Comparison of ENCODE assay signal across 9 cellular contexts in the genomic region with DNA sequence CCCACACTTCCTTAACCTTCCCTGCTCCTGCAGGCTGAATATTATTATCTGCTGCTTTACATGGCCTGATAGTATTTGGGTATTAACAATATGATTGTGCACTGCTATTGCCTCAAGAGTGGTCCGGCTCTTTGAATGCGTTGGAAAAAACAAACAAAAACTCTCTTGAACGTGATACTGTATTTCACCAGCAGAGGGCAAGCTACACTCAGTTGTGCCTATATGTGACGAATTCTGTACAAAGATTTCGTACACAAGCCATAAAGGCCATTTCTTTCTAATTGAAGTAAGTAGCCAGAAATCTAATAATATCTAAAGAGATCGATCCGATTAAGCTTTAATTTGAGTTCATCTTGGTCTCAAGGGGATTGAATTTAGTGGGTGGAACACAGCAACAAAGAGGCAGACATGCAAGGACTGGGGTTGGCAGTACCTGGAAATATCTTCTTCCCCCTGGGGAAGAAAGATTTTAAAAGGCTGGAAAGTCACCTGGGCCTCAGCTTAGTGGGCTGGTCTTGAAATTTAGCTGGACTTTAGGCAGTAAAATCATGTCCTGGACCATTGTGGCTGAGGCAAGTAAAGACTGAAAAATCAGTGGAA. TPM values are rescaled to one million over a fixed set of nuclear protein-coding genes. Genes with fewer than 3 reads are reported as not detected.
DNase-seq lines count a peak whose midpoint lies in the region; ATAC-seq and TF ChIP-seq lines count a peak whose summit lies in the region.
"Had no signal": no experiment of that assay in that cellular context is flagged by ENCODE, and none has a peak within 500 bp of the region (broad histone marks: within the 10 kb centered on the region; RNA-seq: fewer than 3 reads in every experiment).

No MANE protein-coding gene starts in this region.

- no peaks in the 10 kb centered on the region for H3K36me3 Mint-ChIP-seq in endothelial cell (ENCODE audit: low read depth, unreplicated experiment)
- H3K36me3 Mint-ChIP-seq in naive B cell: no peaks in the 10 kb centered on the region

- H3K27me3 Mint-ChIP-seq in endothelial cell (ENCODE audit: unreplicated experiment): no peaks in the 10 kb centered on the region
- H3K27me3 Mint-ChIP-seq in naive B cell: peaks cover 26 to 50% (median 28%) of the 10 kb centered on the region in 3 donors

- TF ChIP-seq CTCF in endothelial cell (IDR thresholded peaks at IDR 0.05; ENCODE audit: unreplicated experiment): peak; percentile 86

- ATAC-seq in GM21528 (IDR thresholded peaks at IDR 0.05; ENCODE audit: low FRiP score, unreplicated experiment) (peak; percentile 75), naive B cell (ENCODE audit: low read depth in 2 of 2) (peak in 1 of 2 donors; percentile 36), HG02840 (IDR thresholded peaks at IDR 0.05; ENCODE audit: low FRiP score, unreplicated experiment) (no peak)

- H3K4me3 Mint-ChIP-seq in endothelial cell (ENCODE audit: unreplicated experiment) (no peak overlapping the region), naive B cell (no peak overlapping the region)

- H3K4me1 Mint-ChIP-seq in endothelial cell (ENCODE audit: unreplicated experiment): no peaks in the 10 kb centered on the region
- H3K4me1 Mint-ChIP-seq in naive B cell: peaks cover 0 to 4% (median 0%) of the 10 kb centered on the region in 3 donors

- no peaks in the 10 kb centered on the region for H3K9me3 Mint-ChIP-seq in endothelial cell (ENCODE audit: unreplicated experiment)
- no peaks in the 10 kb centered on the region for H3K9me3 Mint-ChIP-seq in naive B cell

- peak; percentile 13 for DNase-seq in activated CD4-positive, alpha-beta T cell treated with anti-CD3 and anti-CD28 coated beads for 48 hours
- DNase-seq in activated CD4-positive, alpha-beta T cell treated with anti-CD3 and anti-CD28 coated beads, Interleukin-2, amount 50 U/mL, for 4 hours: no peak
- DNase-seq in Kasumi-1 (lab: John Stamatoyannopoulos, UW) (peak; percentile 66 to 67), RPMI8226 (peak; percentile 67), endothelial cell (ENCODE audit: low spot score) (no peak), naive B cell (peak; percentile 25)

- no peak overlapping the region for H3K27ac Mint-ChIP-seq in endothelial cell (ENCODE audit: unreplicated experiment)
- H3K27ac Mint-ChIP-seq in naive B cell: no peak overlapping the region

RNA-seq across cellular contexts. Expression of gene RAB6D, which starts 49.3 kb away (rescaled TPM):
- 0.59 TPM for total RNA-seq in endothelial cell (ENCODE audit: unreplicated experiment)
- polyA plus RNA-seq in naive B cell (ENCODE audit: low read depth in 6 of 6): not detected
- total RNA-seq: subcutaneous adipose tissue had no signal

Comparison
In these comparisons a context has a peak if more than half of its experiments do, and no peak if none do; other contexts are left out.
1. DNase-seq: peak in activated CD4-positive, alpha-beta T cell treated with anti-CD3 and anti-CD28 coated beads for 48 hours (single experiment), Kasumi-1 (2 of 2), RPMI8226 (single experiment) and naive B cell (single experiment); none in activated CD4-positive, alpha-beta T cell treated with anti-CD3 and anti-CD28 coated beads, Interleukin-2, amount 50 U/mL, for 4 hours (0 of 2) and endothelial cell (single experiment).